ENCODE assay signal across 12 cellular contexts in genomic region chr2:101463885-101464653, GRCh38. TPM values are rescaled to one million over a fixed set of nuclear protein-coding genes. Genes with fewer than 3 reads are reported as not detected.
DNase-seq lines count a peak whose midpoint lies in the region; ATAC-seq and TF ChIP-seq lines count a peak whose summit lies in the region.
"Had no signal": no experiment of that assay in that cellular context is flagged by ENCODE, and none has a peak within 500 bp of the region (broad histone marks: within the 10 kb centered on the region; RNA-seq: fewer than 3 reads in every experiment).

No MANE protein-coding gene starts in this region.

- peak; percentile 50 for DNase-seq in AG04450 (ENCODE audit: low read depth, low spot score)
- DNase-seq in HS-27A (ENCODE audit: low read depth): peak; percentile 42
- peak; percentile 36 for DNase-seq in astrocyte of the hippocampus (ENCODE audit: low read depth, low spot score)
- peak; percentile 68 for DNase-seq in kidney tubule cell (ENCODE audit: low spot score)
- no peak for DNase-seq in NCI-H1417 treated with DMSO at 0.1 percent for 48 hours (lab: John Stamatoyannopoulos, UW)
- DNase-seq: DMS153; effector CD8-positive, alpha-beta T cell; left lung had no signal

- peak overlapping the region; percentile 77 for H3K27ac ChIP-seq in AG04450 (ENCODE audit: low read depth, low read length)

- CTCF ChIA-PET in AG04450 (lab: Charles Lee): interaction anchor here (1.9 kb wide), 1 partner anchor 368 kb away, joined by 6 read pairs; no protein-coding TSS in a partner anchor

- peaks cover 3% of the 10 kb centered on the region; the same call in 1 of the 2 replicates for H3K9me3 ChIP-seq in AG04450 (ENCODE audit: control insufficient read depth, insufficient read depth, low read length)
- H3K9me3 ChIP-seq: left lung had no signal

- no peak for TF ChIP-seq CTCF in AG04450 (IDR thresholded peaks at IDR 0.05; ENCODE audit: low read depth, low read length)

- no peaks in the 10 kb centered on the region for H3K27me3 ChIP-seq in AG04450 (ENCODE audit: control insufficient read depth, insufficient read depth, low read length)

- H3K4me3 ChIP-seq in AG04450 (ENCODE audit: low read depth, low read length): no peak overlapping the region
- H3K4me3 ChIP-seq: left lung had no signal

- POLR2A ChIA-PET in AG04450 (lab: Yijun Ruan, JAX): interaction anchor here (1.5 kb wide), 1 partner anchor 10 kb away, joined by 4 read pairs; no protein-coding TSS in a partner anchor

- ATAC-seq in GM21447 (IDR thresholded peaks at IDR 0.05; ENCODE audit: unreplicated experiment) (no peak), GM18867 (IDR thresholded peaks at IDR 0.05; ENCODE audit: unreplicated experiment) (no peak), HG03108 (IDR thresholded peaks at IDR 0.05; ENCODE audit: unreplicated experiment) (no peak)
- ATAC-seq: left lung had no signal

RNA-seq across cellular contexts. Expression of gene RFX8, which starts 10.8 kb away (rescaled TPM):
- polyA plus RNA-seq in AG04450 (2011; rRNA removed): 1.8 and 2.3 TPM in 2 replicates
- polyA minus RNA-seq in AG04450 (2011; rRNA and poly(A)+ RNA removed): 3.3 and 3.9 TPM in 2 replicates
- polyA plus RNA-seq: IgD-negative memory B cell had no signal
